ENCODE assay signal across 17 cellular contexts in genomic region chr20:62473717-62474584, GRCh38. TPM values are rescaled to one million over a fixed set of nuclear protein-coding genes. Genes with fewer than 3 reads are reported as not detected.
DNase-seq lines count a peak whose midpoint lies in the region; ATAC-seq and TF ChIP-seq lines count a peak whose summit lies in the region.
"Had no signal": no experiment of that assay in that cellular context is flagged by ENCODE, and none has a peak within 500 bp of the region (broad histone marks: within the 10 kb centered on the region; RNA-seq: fewer than 3 reads in every experiment).

No MANE protein-coding gene starts in this region.

- peak; percentile 68 for DNase-seq in ELF-1 (ENCODE audit: low read depth, low spot score)
- peak; percentile 83 for DNase-seq in RWPE2 (ENCODE audit: low spot score)
- DNase-seq in iPS-NIHi11 (ENCODE audit: low spot score): peak; percentile 72
- DNase-seq in osteoblast (ENCODE audit: insufficient read length, low spot score, missing footprints): peak; percentile 83
- DNase-seq in stimulated activated CD4-positive, alpha-beta T cell treated with anti-CD3 and anti-CD28 coated beads, Interleukin-15, amount 100 ng/mL, for 24 hours: no peak
- DNase-seq in retina: no peak
- DNase-seq in activated T-cell treated with anti-CD3 and anti-CD28 coated beads, Interleukin-2, amount 50 U/mL, for 4 hours: no peak
- DNase-seq: activated CD4-positive, alpha-beta T cell treated with anti-CD3 and anti-CD28 coated beads for 1 hour; activated naive CD4-positive, alpha-beta T cell treated with anti-CD3 and anti-CD28 coated beads, Interleukin-2, amount 10 ng/mL, durations not matched to agents 7 days and 5 days; esophagus squamous epithelium; IMR-90; NCI-H2029; NCI-H510A had no signal

- H3K4me3 ChIP-seq in RWPE2 (ENCODE audit: severe bottlenecking) (no peak overlapping the region), osteoblast (ENCODE audit: insufficient read depth, low read length) (no peak overlapping the region)

- H3K36me3 ChIP-seq in RWPE2 (ENCODE audit: low read depth) (no peaks in the 10 kb centered on the region), osteoblast (ENCODE audit: insufficient read depth, low read length) (no peaks in the 10 kb centered on the region)
- H3K36me3 ChIP-seq: esophagus squamous epithelium had no signal

- H3K27me3 Mint-ChIP-seq in activated T-cell treated with anti-CD3 and anti-CD28 coated beads, Interleukin-2, amount 50 U/mL, for 4 hours (ENCODE audit: low read depth): peaks cover 58% of the 10 kb centered on the region

- H3K4me1 ChIP-seq in RWPE2 (ENCODE audit: insufficient read depth, poor library complexity, severe bottlenecking): no peaks in the 10 kb centered on the region
- H3K4me1 ChIP-seq in osteoblast (ENCODE audit: insufficient read depth, low read length): no peaks in the 10 kb centered on the region

- no peaks in the 10 kb centered on the region for H3K79me2 ChIP-seq in osteoblast (ENCODE audit: insufficient read depth, low read length)

- ATAC-seq in RWPE2 (ENCODE audit: low read depth): no peak
- no peak for ATAC-seq in GM18867 (IDR thresholded peaks at IDR 0.05; ENCODE audit: unreplicated experiment)
- no peak for ATAC-seq in activated T-cell treated with anti-CD3 and anti-CD28 coated beads, Interleukin-2, amount 50 U/mL, for 4 hours

- H3K9me3 Mint-ChIP-seq in activated T-cell treated with anti-CD3 and anti-CD28 coated beads, Interleukin-2, amount 50 U/mL, for 4 hours: no peaks in the 10 kb centered on the region
- H3K9me3 Mint-ChIP-seq: activated naive CD4-positive, alpha-beta T cell treated with anti-CD3 and anti-CD28 coated beads, Interleukin-2, amount 10 ng/mL, durations not matched to agents 7 days and 5 days; T-helper 2 cell treated with Interferon-gamma antibody and Interleukin-4, amounts not matched to agents 5 μg/mL and 100 μg/mL, for 36 hours had no signal

- TF ChIP-seq CTCF in RWPE2 (IDR thresholded peaks at IDR 0.05; ENCODE audit: poor library complexity, severe bottlenecking) (no peak), osteoblast (IDR thresholded peaks at IDR 0.05; ENCODE audit: extremely low read depth, low read depth, low read length) (no peak)

- H3K4me1 Mint-ChIP-seq in activated T-cell treated with anti-CD3 and anti-CD28 coated beads, Interleukin-2, amount 50 U/mL, for 4 hours (ENCODE audit: low read depth): peaks cover 5% of the 10 kb centered on the region
- H3K4me1 Mint-ChIP-seq: activated naive CD4-positive, alpha-beta T cell treated with anti-CD3 and anti-CD28 coated beads, Interleukin-2, amount 10 ng/mL, durations not matched to agents 7 days and 5 days had no signal

- no peaks in the 10 kb centered on the region for H3K36me3 Mint-ChIP-seq in activated T-cell treated with anti-CD3 and anti-CD28 coated beads, Interleukin-2, amount 50 U/mL, for 4 hours (ENCODE audit: insufficient read depth)
- H3K36me3 Mint-ChIP-seq: activated naive CD4-positive, alpha-beta T cell treated with anti-CD3 and anti-CD28 coated beads, Interleukin-2, amount 10 ng/mL, durations not matched to agents 7 days and 5 days had no signal

- H3K27ac ChIP-seq in RWPE2 (ENCODE audit: poor library complexity, severe bottlenecking) (no peak overlapping the region), osteoblast (ENCODE audit: low read depth, low read length) (no peak overlapping the region)
- H3K27ac ChIP-seq: esophagus squamous epithelium had no signal

- H3K4me3 Mint-ChIP-seq in activated T-cell treated with anti-CD3 and anti-CD28 coated beads, Interleukin-2, amount 50 U/mL, for 4 hours: no peak overlapping the region
- H3K4me3 Mint-ChIP-seq: activated naive CD4-positive, alpha-beta T cell treated with anti-CD3 and anti-CD28 coated beads, Interleukin-2, amount 10 ng/mL, durations not matched to agents 7 days and 5 days; T-helper 2 cell treated with Interferon-gamma antibody and Interleukin-4, amounts not matched to agents 5 μg/mL and 100 μg/mL, for 36 hours had no signal

- H2AFZ ChIP-seq in osteoblast (ENCODE audit: low read length): no peak overlapping the region

- no peaks in the 10 kb centered on the region for H3K9me3 ChIP-seq in RWPE2 (ENCODE audit: severe bottlenecking)
- H3K9me3 ChIP-seq in osteoblast (ENCODE audit: low read depth, low read length): no peaks in the 10 kb centered on the region
- H3K9me3 ChIP-seq: esophagus squamous epithelium had no signal

- H4K20me1 ChIP-seq in osteoblast (ENCODE audit: insufficient read depth, low read length): no peaks in the 10 kb centered on the region

- H3K27me3 ChIP-seq in RWPE2 (ENCODE audit: insufficient read depth, poor library complexity, severe bottlenecking) (peaks cover 90% of the 10 kb centered on the region), osteoblast (ENCODE audit: insufficient read depth, low read length) (peaks cover 60% of the 10 kb centered on the region)

- H3K4me2 ChIP-seq in osteoblast (ENCODE audit: insufficient read depth, low read length): no peak overlapping the region

RNA-seq across cellular contexts. Expression of gene GATA5, which starts 1.8 kb away (rescaled TPM):
- total RNA-seq in osteoblast: not detected in 2 replicates
- not detected for total RNA-seq in activated T-cell treated with anti-CD3 and anti-CD28 coated beads, Interleukin-2, amount 50 U/mL, for 4 hours
- total RNA-seq: dermis microvascular lymphatic vessel endothelial cell, IMR-90, subcutaneous adipose tissue had no signal

RNA-seq across cellular contexts. Expression of gene RBBP8NL, which starts 46.6 kb away (rescaled TPM):
- total RNA-seq in osteoblast: not detected in 2 replicates
- total RNA-seq in activated T-cell treated with anti-CD3 and anti-CD28 coated beads, Interleukin-2, amount 50 U/mL, for 4 hours: not detected
- total RNA-seq: dermis microvascular lymphatic vessel endothelial cell, IMR-90, subcutaneous adipose tissue had no signal

Comparison
In these comparisons a context has a peak if more than half of its experiments do, and no peak if none do; other contexts are left out.
1. DNase-seq: peak in ELF-1 (single experiment), RWPE2 (single experiment), iPS-NIHi11 (single experiment) and osteoblast (single experiment); none in stimulated activated CD4-positive, alpha-beta T cell treated with anti-CD3 and anti-CD28 coated beads, Interleukin-15, amount 100 ng/mL, for 24 hours (single experiment), retina (single experiment) and activated T-cell treated with anti-CD3 and anti-CD28 coated beads, Interleukin-2, amount 50 U/mL, for 4 hours (single experiment).